15 cellular contexts compared by ENCODE assay signal in genomic region chr15:65305776-65306175, GRCh38. TPM values are rescaled to one million over a fixed set of nuclear protein-coding genes. Genes with fewer than 3 reads are reported as not detected.
DNase-seq lines count a peak whose midpoint lies in the region; ATAC-seq and TF ChIP-seq lines count a peak whose summit lies in the region.
"Had no signal": no experiment of that assay in that cellular context is flagged by ENCODE, and none has a peak within 500 bp of the region (broad histone marks: within the 10 kb centered on the region; RNA-seq: fewer than 3 reads in every experiment).

No MANE protein-coding gene starts in this region.

- no peaks in the 10 kb centered on the region for H4K20me1 ChIP-seq in Karpas-422 (ENCODE audit: insufficient read depth, low read depth, low read length)

- H3K9me2 ChIP-seq in Karpas-422 (replicated peaks; ENCODE audit: insufficient read depth, low read length): no peaks in the 10 kb centered on the region

- no peaks in the 10 kb centered on the region for H3K9me3 Mint-ChIP-seq in activated CD4-positive, alpha-beta memory T cell treated with anti-CD3 and anti-CD28 coated beads, Interleukin-2, amount 10 ng/mL, durations not matched to agents 7 days and 5 days
- H3K9me3 Mint-ChIP-seq in activated CD4-positive, alpha-beta memory T cell treated with anti-CD3 and anti-CD28 coated beads for 36 hours: no peaks in the 10 kb centered on the region
- H3K9me3 Mint-ChIP-seq in activated CD8-positive, alpha-beta T cell treated with anti-CD3 and anti-CD28 coated beads, Interleukin-2, amount 10 ng/mL, durations not matched to agents 7 days and 5 days (ENCODE audit: insufficient read depth): no peaks in the 10 kb centered on the region
- no peaks in the 10 kb centered on the region for H3K9me3 Mint-ChIP-seq in progenitor cell of endocrine pancreas (ENCODE audit: low read depth)

- H3K27ac ChIP-seq in Karpas-422 (ENCODE audit: low read length): no peak overlapping the region

- H3K36me3 ChIP-seq in Karpas-422 (ENCODE audit: insufficient read depth, low read length): no peaks in the 10 kb centered on the region

- no peak overlapping the region for H3K9ac ChIP-seq in Karpas-422 (ENCODE audit: low read length)

- ATAC-seq in activated CD8-positive, alpha-beta T cell treated with anti-CD3 and anti-CD28 coated beads, Interleukin-2, amount 10 ng/mL, durations not matched to agents 7 days and 5 days: peak; percentile 0
- no peak for ATAC-seq in HG03342 (IDR thresholded peaks at IDR 0.05; ENCODE audit: unreplicated experiment)
- no peak for ATAC-seq in GM19023 (IDR thresholded peaks at IDR 0.05; ENCODE audit: unreplicated experiment)

- TF ChIP-seq CTCF in progenitor cell of endocrine pancreas (IDR thresholded peaks at IDR 0.05; ENCODE audit: unreplicated experiment): no peak

- no peaks in the 10 kb centered on the region for H3K36me3 Mint-ChIP-seq in activated CD4-positive, alpha-beta memory T cell treated with anti-CD3 and anti-CD28 coated beads, Interleukin-2, amount 10 ng/mL, durations not matched to agents 7 days and 5 days (ENCODE audit: low read depth)
- H3K36me3 Mint-ChIP-seq in activated CD4-positive, alpha-beta memory T cell treated with anti-CD3 and anti-CD28 coated beads for 36 hours: peaks cover 3% of the 10 kb centered on the region
- H3K36me3 Mint-ChIP-seq in activated CD8-positive, alpha-beta T cell treated with anti-CD3 and anti-CD28 coated beads, Interleukin-2, amount 10 ng/mL, durations not matched to agents 7 days and 5 days (ENCODE audit: low read depth): no peaks in the 10 kb centered on the region
- H3K36me3 Mint-ChIP-seq in progenitor cell of endocrine pancreas (ENCODE audit: insufficient read depth): no peaks in the 10 kb centered on the region

- no peak overlapping the region for H3K4me3 Mint-ChIP-seq in activated CD4-positive, alpha-beta memory T cell treated with anti-CD3 and anti-CD28 coated beads, Interleukin-2, amount 10 ng/mL, durations not matched to agents 7 days and 5 days
- H3K4me3 Mint-ChIP-seq in activated CD4-positive, alpha-beta memory T cell treated with anti-CD3 and anti-CD28 coated beads for 36 hours: no peak overlapping the region
- H3K4me3 Mint-ChIP-seq in activated CD8-positive, alpha-beta T cell treated with anti-CD3 and anti-CD28 coated beads, Interleukin-2, amount 10 ng/mL, durations not matched to agents 7 days and 5 days: no peak overlapping the region
- no peak overlapping the region for H3K4me3 Mint-ChIP-seq in progenitor cell of endocrine pancreas (ENCODE audit: low read depth)

- intact Hi-C loops in activated CD4-positive, alpha-beta memory T cell treated with anti-CD3 and anti-CD28 coated beads for 36 hours (cut with micrococcal nuclease): loop anchor here (2.0 kb wide), 3 partner anchors 121 to 273 kb away; partner anchors contain the start of genes CLPX and DPP8

- peaks cover 26% of the 10 kb centered on the region for H3K4me1 ChIP-seq in Karpas-422 (ENCODE audit: low read length)

- H3K4me2 ChIP-seq in Karpas-422 (ENCODE audit: low read depth, low read length, poor library complexity, severe bottlenecking): peak overlapping the region; percentile 57

- H3K4me1 Mint-ChIP-seq in activated CD4-positive, alpha-beta memory T cell treated with anti-CD3 and anti-CD28 coated beads, Interleukin-2, amount 10 ng/mL, durations not matched to agents 7 days and 5 days: peaks cover 29% of the 10 kb centered on the region
- peaks cover 12% of the 10 kb centered on the region for H3K4me1 Mint-ChIP-seq in activated CD4-positive, alpha-beta memory T cell treated with anti-CD3 and anti-CD28 coated beads for 36 hours (ENCODE audit: low read depth)
- peaks cover 30% of the 10 kb centered on the region for H3K4me1 Mint-ChIP-seq in activated CD8-positive, alpha-beta T cell treated with anti-CD3 and anti-CD28 coated beads, Interleukin-2, amount 10 ng/mL, durations not matched to agents 7 days and 5 days (ENCODE audit: low read depth)
- peaks cover 3% of the 10 kb centered on the region for H3K4me1 Mint-ChIP-seq in progenitor cell of endocrine pancreas (ENCODE audit: low read depth)

- POLR2A ChIA-PET in activated CD4-positive, alpha-beta memory T cell treated with anti-CD3 and anti-CD28 coated beads, Interleukin-2, amount 10 ng/mL, durations not matched to agents 7 days and 5 days (lab: Charles Lee): interaction anchor here (0.7 to 5.1 kb wide), 16 partner anchors 9 to 1200 kb away, joined by 3 to 166 read pairs (median 12); partner anchors contain the start of genes CLPX, IGDCC3, IGDCC4 and PARP16
- POLR2A ChIA-PET in activated CD4-positive, alpha-beta memory T cell treated with anti-CD3 and anti-CD28 coated beads for 36 hours (lab: Charles Lee): interaction anchor here (0.5 to 2.7 kb wide), 8 partner anchors 10 to 946 kb away, joined by 3 to 68 read pairs (median 11); partner anchors contain the start of genes CLPX, HACD3, IGDCC3 and PARP16
- POLR2A ChIA-PET in activated CD8-positive, alpha-beta T cell treated with anti-CD3 and anti-CD28 coated beads, Interleukin-2, amount 10 ng/mL, durations not matched to agents 7 days and 5 days (lab: Charles Lee): interaction anchor here (0.7 to 3.2 kb wide), 7 partner anchors 9 to 172 kb away, joined by 3 to 115 read pairs (median 5); partner anchors contain the start of genes PARP16 and PDCD7

- H3K9me3 ChIP-seq in Karpas-422 (ENCODE audit: low read length): no peaks in the 10 kb centered on the region

- CTCF ChIA-PET in activated CD4-positive, alpha-beta memory T cell treated with anti-CD3 and anti-CD28 coated beads, Interleukin-2, amount 10 ng/mL, durations not matched to agents 7 days and 5 days (lab: Charles Lee): interaction anchor here (1.0 to 2.3 kb wide), 4 partner anchors 8 to 80 kb away, joined by 3 to 9 read pairs (median 7); partner anchors contain the start of gene PARP16
- CTCF ChIA-PET in activated CD4-positive, alpha-beta memory T cell treated with anti-CD3 and anti-CD28 coated beads for 36 hours (lab: Charles Lee): interaction anchor here (0.8 to 1.2 kb wide), 2 partner anchors 8 to 80 kb away, joined by 3 to 5 read pairs; no protein-coding TSS in a partner anchor
- CTCF ChIA-PET in activated CD8-positive, alpha-beta T cell treated with anti-CD3 and anti-CD28 coated beads, Interleukin-2, amount 10 ng/mL, durations not matched to agents 7 days and 5 days (lab: Charles Lee): interaction anchor here (1.0 to 2.4 kb wide), 4 partner anchors 9 to 79 kb away, joined by 3 to 9 read pairs (median 4); no protein-coding TSS in a partner anchor

- no peaks in the 10 kb centered on the region for H3K79me2 ChIP-seq in Karpas-422 (ENCODE audit: low read length)

- H3K27me3 ChIP-seq in Karpas-422 (ENCODE audit: low read length): no peaks in the 10 kb centered on the region

- no peak overlapping the region for H2AFZ ChIP-seq in Karpas-422 (ENCODE audit: low read length)

- peak overlapping the region; percentile 90 for H3K27ac Mint-ChIP-seq in activated CD4-positive, alpha-beta memory T cell treated with anti-CD3 and anti-CD28 coated beads, Interleukin-2, amount 10 ng/mL, durations not matched to agents 7 days and 5 days
- no peak overlapping the region for H3K27ac Mint-ChIP-seq in activated CD4-positive, alpha-beta memory T cell treated with anti-CD3 and anti-CD28 coated beads for 36 hours
- H3K27ac Mint-ChIP-seq in activated CD8-positive, alpha-beta T cell treated with anti-CD3 and anti-CD28 coated beads, Interleukin-2, amount 10 ng/mL, durations not matched to agents 7 days and 5 days: no peak overlapping the region
- peak overlapping the region; percentile 88 for H3K27ac Mint-ChIP-seq in progenitor cell of endocrine pancreas

- H3K27me3 Mint-ChIP-seq in activated CD4-positive, alpha-beta memory T cell treated with anti-CD3 and anti-CD28 coated beads, Interleukin-2, amount 10 ng/mL, durations not matched to agents 7 days and 5 days: peaks cover 2% of the 10 kb centered on the region
- peaks cover 2% of the 10 kb centered on the region for H3K27me3 Mint-ChIP-seq in activated CD4-positive, alpha-beta memory T cell treated with anti-CD3 and anti-CD28 coated beads for 36 hours
- no peaks in the 10 kb centered on the region for H3K27me3 Mint-ChIP-seq in activated CD8-positive, alpha-beta T cell treated with anti-CD3 and anti-CD28 coated beads, Interleukin-2, amount 10 ng/mL, durations not matched to agents 7 days and 5 days (ENCODE audit: low read depth)
- no peaks in the 10 kb centered on the region for H3K27me3 Mint-ChIP-seq in progenitor cell of endocrine pancreas

- no peak overlapping the region for H3K4me3 ChIP-seq in Karpas-422 (ENCODE audit: low read length)

- DNase-seq in activated CD4-positive, alpha-beta memory T cell treated with anti-CD3 and anti-CD28 coated beads, Interleukin-2, amount 10 ng/mL, durations not matched to agents 7 days and 5 days: no peak
- DNase-seq in activated CD4-positive, alpha-beta memory T cell treated with anti-CD3 and anti-CD28 coated beads for 36 hours: no peak
- no peak for DNase-seq in Karpas-422
- DNase-seq in activated CD8-positive, alpha-beta T cell treated with anti-CD3 and anti-CD28 coated beads, Interleukin-2, amount 10 ng/mL, durations not matched to agents 7 days and 5 days: no peak
- no peak for DNase-seq in progenitor cell of endocrine pancreas (ENCODE audit: low spot score, unreplicated experiment)
- no peak for DNase-seq in activated CD4-positive, alpha-beta T cell treated with anti-CD3 and anti-CD28 coated beads, Interleukin-2, amount 50 U/mL, for 48 hours
- DNase-seq: DMS53, kidney, NCI-H2171 treated with DMSO at 0.1 percent for 48 hours had no signal

RNA-seq across cellular contexts. Expression of gene RNU5B-1, which starts 1.3 kb away (rescaled TPM):
- 10 to 100 TPM in 1 of 2 experiments, not detected in 1; 12.9 TPM for total RNA-seq in activated CD4-positive, alpha-beta memory T cell treated with anti-CD3 and anti-CD28 coated beads, Interleukin-2, amount 10 ng/mL, durations not matched to agents 7 days and 5 days
- not detected for total RNA-seq in activated CD4-positive, alpha-beta memory T cell treated with anti-CD3 and anti-CD28 coated beads for 36 hours
- not detected in 2 replicates for total RNA-seq in Karpas-422 (2014; rRNA removed; shearing (Covaris generic); ENCODE audit: low replicate concordance)
- total RNA-seq in activated CD8-positive, alpha-beta T cell treated with anti-CD3 and anti-CD28 coated beads, Interleukin-2, amount 10 ng/mL, durations not matched to agents 7 days and 5 days: 10 to 100 TPM in 1 of 2 experiments, not detected in 1; 19.9 TPM
- total RNA-seq in progenitor cell of endocrine pancreas: 41.3 and 48.7 TPM in 2 replicates
- total RNA-seq: glomerular endothelial cell; M059J; pulmonary artery endothelial cell; T-helper 2 cell treated with Interferon-gamma antibody and Interleukin-4, amounts not matched to agents 100 ng/mL and 5 ng/mL, for 36 hours had no signal

RNA-seq across cellular contexts. Expression of gene RNU5A-1, which starts 9.9 kb away (rescaled TPM):
- not detected for total RNA-seq in activated CD4-positive, alpha-beta memory T cell treated with anti-CD3 and anti-CD28 coated beads, Interleukin-2, amount 10 ng/mL, durations not matched to agents 7 days and 5 days
- total RNA-seq in activated CD4-positive, alpha-beta memory T cell treated with anti-CD3 and anti-CD28 coated beads for 36 hours: not detected
- not detected in 2 replicates for total RNA-seq in Karpas-422 (2014; rRNA removed; shearing (Covaris generic); ENCODE audit: low replicate concordance)
- not detected for total RNA-seq in activated CD8-positive, alpha-beta T cell treated with anti-CD3 and anti-CD28 coated beads, Interleukin-2, amount 10 ng/mL, durations not matched to agents 7 days and 5 days
- not detected in 2 replicates for total RNA-seq in progenitor cell of endocrine pancreas
- total RNA-seq: glomerular endothelial cell; kidney; M059J; pulmonary artery endothelial cell; T-helper 2 cell treated with Interferon-gamma antibody and Interleukin-4, amounts not matched to agents 100 ng/mL and 5 ng/mL, for 36 hours had no signal

RNA-seq across cellular contexts. Expression of gene PARP16, which starts 19.1 kb away (rescaled TPM):
- 10 to 100 TPM; 14.9 to 15.7 TPM for total RNA-seq in activated CD4-positive, alpha-beta memory T cell treated with anti-CD3 and anti-CD28 coated beads, Interleukin-2, amount 10 ng/mL, durations not matched to agents 7 days and 5 days
- 10 to 100 TPM; 12.3 TPM for total RNA-seq in activated CD4-positive, alpha-beta memory T cell treated with anti-CD3 and anti-CD28 coated beads for 36 hours
- 7.7 and 8.3 TPM in 2 replicates for total RNA-seq in Karpas-422 (2014; rRNA removed; shearing (Covaris generic); ENCODE audit: low replicate concordance)
- total RNA-seq in activated CD8-positive, alpha-beta T cell treated with anti-CD3 and anti-CD28 coated beads, Interleukin-2, amount 10 ng/mL, durations not matched to agents 7 days and 5 days: 10 to 100 TPM; 17.0 to 19.3 TPM
- total RNA-seq in progenitor cell of endocrine pancreas: 10.5 and 12.6 TPM in 2 replicates

Comparison
In these comparisons a context has a peak if more than half of its experiments do, and no peak if none do; other contexts are left out.
1. H3K27ac Mint-ChIP-seq: peak in activated CD4-positive, alpha-beta memory T cell treated with anti-CD3 and anti-CD28 coated beads, Interleukin-2, amount 10 ng/mL, durations not matched to agents 7 days and 5 days (single experiment) and progenitor cell of endocrine pancreas (single experiment); none in activated CD4-positive, alpha-beta memory T cell treated with anti-CD3 and anti-CD28 coated beads for 36 hours (single experiment) and activated CD8-positive, alpha-beta T cell treated with anti-CD3 and anti-CD28 coated beads, Interleukin-2, amount 10 ng/mL, durations not matched to agents 7 days and 5 days (single experiment).